ENCODE assay signal across 2 cellular contexts in genomic region chr16:2280981-2281542, GRCh38.
TF ChIP-seq lines count a peak whose summit lies in the region.

No MANE protein-coding gene starts in this region.

TF ChIP-seq in SK-N-SH, 30 proteins besides CTCF, POLR2A, EP300 and RAD21:
- TF ChIP-seq, protein P1, sequence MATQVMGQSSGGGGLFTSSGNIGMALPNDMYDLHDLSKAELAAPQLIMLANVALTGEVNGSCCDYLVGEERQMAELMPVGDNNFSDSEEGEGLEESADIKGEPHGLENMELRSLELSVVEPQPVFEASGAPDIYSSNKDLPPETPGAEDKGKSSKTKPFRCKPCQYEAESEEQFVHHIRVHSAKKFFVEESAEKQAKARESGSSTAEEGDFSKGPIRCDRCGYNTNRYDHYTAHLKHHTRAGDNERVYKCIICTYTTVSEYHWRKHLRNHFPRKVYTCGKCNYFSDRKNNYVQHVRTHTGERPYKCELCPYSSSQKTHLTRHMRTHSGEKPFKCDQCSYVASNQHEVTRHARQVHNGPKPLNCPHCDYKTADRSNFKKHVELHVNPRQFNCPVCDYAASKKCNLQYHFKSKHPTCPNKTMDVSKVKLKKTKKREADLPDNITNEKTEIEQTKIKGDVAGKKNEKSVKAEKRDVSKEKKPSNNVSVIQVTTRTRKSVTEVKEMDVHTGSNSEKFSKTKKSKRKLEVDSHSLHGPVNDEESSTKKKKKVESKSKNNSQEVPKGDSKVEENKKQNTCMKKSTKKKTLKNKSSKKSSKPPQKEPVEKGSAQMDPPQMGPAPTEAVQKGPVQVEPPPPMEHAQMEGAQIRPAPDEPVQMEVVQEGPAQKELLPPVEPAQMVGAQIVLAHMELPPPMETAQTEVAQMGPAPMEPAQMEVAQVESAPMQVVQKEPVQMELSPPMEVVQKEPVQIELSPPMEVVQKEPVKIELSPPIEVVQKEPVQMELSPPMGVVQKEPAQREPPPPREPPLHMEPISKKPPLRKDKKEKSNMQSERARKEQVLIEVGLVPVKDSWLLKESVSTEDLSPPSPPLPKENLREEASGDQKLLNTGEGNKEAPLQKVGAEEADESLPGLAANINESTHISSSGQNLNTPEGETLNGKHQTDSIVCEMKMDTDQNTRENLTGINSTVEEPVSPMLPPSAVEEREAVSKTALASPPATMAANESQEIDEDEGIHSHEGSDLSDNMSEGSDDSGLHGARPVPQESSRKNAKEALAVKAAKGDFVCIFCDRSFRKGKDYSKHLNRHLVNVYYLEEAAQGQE (IDR thresholded peaks at IDR 0.05; ENCODE audit: low read depth, low read length) = peak; percentile 81
- TF ChIP-seq RFX5 (IDR thresholded peaks at IDR 0.05; ENCODE audit: low read length) = no peak

TF ChIP-seq in SK-N-SH treated with all-trans-retinoic acid at 6 μM for 48 hours, 23 proteins besides CTCF, POLR2A, EP300 and RAD21:
- TF ChIP-seq CSDC2 (CRISPR knock-in tag; IDR thresholded peaks at IDR 0.05) (no peak), BACH2 (CRISPR knock-in tag; IDR thresholded peaks at IDR 0.05; ENCODE audit: borderline replicate concordance) (no peak), ISL1 (CRISPR knock-in tag; IDR thresholded peaks at IDR 0.05) (no peak), TCF4 (CRISPR knock-in tag; IDR thresholded peaks at IDR 0.05; ENCODE audit: borderline replicate concordance) (no peak), PPARA (CRISPR knock-in tag; IDR thresholded peaks at IDR 0.05; ENCODE audit: borderline replicate concordance) (no peak), TSHZ2 (CRISPR knock-in tag; IDR thresholded peaks at IDR 0.05) (no peak), OSR1 (CRISPR knock-in tag; IDR thresholded peaks at IDR 0.05) (no peak), GLIS3 (CRISPR knock-in tag; IDR thresholded peaks at IDR 0.05) (no peak), ZNF70 (CRISPR knock-in tag; IDR thresholded peaks at IDR 0.05) (no peak), ZNF565 (CRISPR knock-in tag; conservative IDR thresholded peaks at IDR 0.05; ENCODE audit: low read depth) (no peak), ZNF8 (CRISPR knock-in tag; IDR thresholded peaks at IDR 0.05) (no peak)
- TF ChIP-seq, protein P2, sequence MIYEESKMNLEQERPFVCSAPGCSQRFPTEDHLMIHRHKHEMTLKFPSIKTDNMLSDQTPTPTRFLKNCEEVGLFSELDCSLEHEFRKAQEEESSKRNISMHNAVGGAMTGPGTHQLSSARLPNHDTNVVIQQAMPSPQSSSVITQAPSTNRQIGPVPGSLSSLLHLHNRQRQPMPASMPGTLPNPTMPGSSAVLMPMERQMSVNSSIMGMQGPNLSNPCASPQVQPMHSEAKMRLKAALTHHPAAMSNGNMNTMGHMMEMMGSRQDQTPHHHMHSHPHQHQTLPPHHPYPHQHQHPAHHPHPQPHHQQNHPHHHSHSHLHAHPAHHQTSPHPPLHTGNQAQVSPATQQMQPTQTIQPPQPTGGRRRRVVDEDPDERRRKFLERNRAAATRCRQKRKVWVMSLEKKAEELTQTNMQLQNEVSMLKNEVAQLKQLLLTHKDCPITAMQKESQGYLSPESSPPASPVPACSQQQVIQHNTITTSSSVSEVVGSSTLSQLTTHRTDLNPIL (CRISPR knock-in tag; IDR thresholded peaks at IDR 0.05; ENCODE audit: low read depth) = no peak
- TF ChIP-seq, protein P3, sequence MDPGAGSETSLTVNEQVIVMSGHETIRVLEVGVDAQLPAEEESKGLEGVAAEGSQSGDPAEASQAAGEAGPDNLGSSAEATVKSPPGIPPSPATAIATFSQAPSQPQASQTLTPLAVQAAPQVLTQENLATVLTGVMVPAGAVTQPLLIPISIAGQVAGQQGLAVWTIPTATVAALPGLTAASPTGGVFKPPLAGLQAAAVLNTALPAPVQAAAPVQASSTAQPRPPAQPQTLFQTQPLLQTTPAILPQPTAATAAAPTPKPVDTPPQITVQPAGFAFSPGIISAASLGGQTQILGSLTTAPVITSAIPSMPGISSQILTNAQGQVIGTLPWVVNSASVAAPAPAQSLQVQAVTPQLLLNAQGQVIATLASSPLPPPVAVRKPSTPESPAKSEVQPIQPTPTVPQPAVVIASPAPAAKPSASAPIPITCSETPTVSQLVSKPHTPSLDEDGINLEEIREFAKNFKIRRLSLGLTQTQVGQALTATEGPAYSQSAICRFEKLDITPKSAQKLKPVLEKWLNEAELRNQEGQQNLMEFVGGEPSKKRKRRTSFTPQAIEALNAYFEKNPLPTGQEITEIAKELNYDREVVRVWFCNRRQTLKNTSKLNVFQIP (CRISPR knock-in tag; IDR thresholded peaks at IDR 0.05; ENCODE audit: borderline replicate concordance, low read depth) = no peak
- TF ChIP-seq, protein P4, sequence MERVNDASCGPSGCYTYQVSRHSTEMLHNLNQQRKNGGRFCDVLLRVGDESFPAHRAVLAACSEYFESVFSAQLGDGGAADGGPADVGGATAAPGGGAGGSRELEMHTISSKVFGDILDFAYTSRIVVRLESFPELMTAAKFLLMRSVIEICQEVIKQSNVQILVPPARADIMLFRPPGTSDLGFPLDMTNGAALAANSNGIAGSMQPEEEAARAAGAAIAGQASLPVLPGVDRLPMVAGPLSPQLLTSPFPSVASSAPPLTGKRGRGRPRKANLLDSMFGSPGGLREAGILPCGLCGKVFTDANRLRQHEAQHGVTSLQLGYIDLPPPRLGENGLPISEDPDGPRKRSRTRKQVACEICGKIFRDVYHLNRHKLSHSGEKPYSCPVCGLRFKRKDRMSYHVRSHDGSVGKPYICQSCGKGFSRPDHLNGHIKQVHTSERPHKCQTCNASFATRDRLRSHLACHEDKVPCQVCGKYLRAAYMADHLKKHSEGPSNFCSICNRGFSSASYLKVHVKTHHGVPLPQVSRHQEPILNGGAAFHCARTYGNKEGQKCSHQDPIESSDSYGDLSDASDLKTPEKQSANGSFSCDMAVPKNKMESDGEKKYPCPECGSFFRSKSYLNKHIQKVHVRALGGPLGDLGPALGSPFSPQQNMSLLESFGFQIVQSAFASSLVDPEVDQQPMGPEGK (CRISPR knock-in tag; IDR thresholded peaks at IDR 0.05; ENCODE audit: borderline replicate concordance) = no peak
